ENCODE assay signal across 1 cellular context in genomic region chr21:32768530-32768929, GRCh38.
TF ChIP-seq lines count a peak whose summit lies in the region.

No MANE protein-coding gene starts in this region.

TF ChIP-seq in HEK293, 187 proteins besides CTCF, POLR2A, EP300 and RAD21 (continued from another document and continues in another):
- no peak for TF ChIP-seq PRDM2 (tag by site-specific recombination; IDR thresholded peaks at IDR 0.05; ENCODE audit: borderline replicate concordance)
- no peak for TF ChIP-seq MYNN (tag by site-specific recombination; IDR thresholded peaks at IDR 0.05; ENCODE audit: borderline replicate concordance)
- no peak for TF ChIP-seq ZNF248 (tag by site-specific recombination; IDR thresholded peaks at IDR 0.05)
- no peak for TF ChIP-seq ZNF626 (tag by site-specific recombination; IDR thresholded peaks at IDR 0.05)
- TF ChIP-seq ZNF221 (tag by site-specific recombination; IDR thresholded peaks at IDR 0.05; ENCODE audit: borderline replicate concordance) = no peak
- 0 out of 2 replicates have a peak, but pooled peaks have one; percentile 42 for TF ChIP-seq ZEB2 (tag by site-specific recombination; IDR thresholded peaks at IDR 0.05)
- no peak; the same call in 1 of the 2 replicates for TF ChIP-seq ZNF843 (tag by site-specific recombination; IDR thresholded peaks at IDR 0.05)
- no peak for TF ChIP-seq ZBTB6 (tag by site-specific recombination; IDR thresholded peaks at IDR 0.05)
- no peak for TF ChIP-seq ZNF610 (tag by site-specific recombination; IDR thresholded peaks at IDR 0.05; ENCODE audit: borderline replicate concordance)
- no peak for TF ChIP-seq ZNF280C (tag by site-specific recombination; IDR thresholded peaks at IDR 0.05)
- TF ChIP-seq ZBTB44 (tag by site-specific recombination; IDR thresholded peaks at IDR 0.05) = no peak
- no peak for TF ChIP-seq ZBTB26 (tag by site-specific recombination; optimal IDR thresholded peaks at IDR 0.05)
- no peak for TF ChIP-seq YY1 (tag by site-specific recombination; IDR thresholded peaks at IDR 0.05)
- no peak for TF ChIP-seq ZNF544 (tag by site-specific recombination; IDR thresholded peaks at IDR 0.05)
- no peak for TF ChIP-seq ZNF596 (tag by site-specific recombination; IDR thresholded peaks at IDR 0.05)
- TF ChIP-seq KLF17 (tag by site-specific recombination; IDR thresholded peaks at IDR 0.05) = no peak
- no peak for TF ChIP-seq KLF9 (tag by site-specific recombination; IDR thresholded peaks at IDR 0.05; ENCODE audit: low read depth)
- no peak for TF ChIP-seq ZNF121 (tag by site-specific recombination; IDR thresholded peaks at IDR 0.05)
- TF ChIP-seq ZSCAN4 (tag by site-specific recombination; IDR thresholded peaks at IDR 0.05) = no peak
- no peak for TF ChIP-seq ZNF274 (IDR thresholded peaks at IDR 0.05; ENCODE audit: low read length)
- TF ChIP-seq ZNF274 (tag by site-specific recombination; IDR thresholded peaks at IDR 0.05; ENCODE audit: borderline replicate concordance) = no peak
- TF ChIP-seq ZNF394 (tag by site-specific recombination; IDR thresholded peaks at IDR 0.05; ENCODE audit: borderline replicate concordance) = no peak
- peak; percentile 94 for TF ChIP-seq OSR2 (tag by site-specific recombination; IDR thresholded peaks at IDR 0.05)
- no peak for TF ChIP-seq ZBTB20 (tag by site-specific recombination; IDR thresholded peaks at IDR 0.05)
- no peak for TF ChIP-seq ZNF266 (tag by site-specific recombination; IDR thresholded peaks at IDR 0.05; ENCODE audit: low read depth)
- no peak for TF ChIP-seq ZNF362 (tag by site-specific recombination; IDR thresholded peaks at IDR 0.05)
- no peak for TF ChIP-seq SALL2 (tag by site-specific recombination; IDR thresholded peaks at IDR 0.05; ENCODE audit: borderline replicate concordance)
- no peak for TF ChIP-seq ZNF664 (tag by site-specific recombination; IDR thresholded peaks at IDR 0.05)
- 0 out of 2 replicates have a peak, but pooled peaks have one; percentile 3 for TF ChIP-seq ZNF292 (tag by site-specific recombination; IDR thresholded peaks at IDR 0.05; ENCODE audit: borderline replicate concordance, low read depth)
- TF ChIP-seq ZNF76 (tag by site-specific recombination; IDR thresholded peaks at IDR 0.05; ENCODE audit: borderline replicate concordance, low read depth) = no peak
- 0 out of 2 replicates have a peak, but pooled peaks have one; percentile 7 for TF ChIP-seq IKZF3 (tag by site-specific recombination; IDR thresholded peaks at IDR 0.05)
- TF ChIP-seq ZNF529 (tag by site-specific recombination; IDR thresholded peaks at IDR 0.05; ENCODE audit: insufficient replicate concordance) = peak; percentile 44
- TF ChIP-seq ZNF423 (tag by site-specific recombination; IDR thresholded peaks at IDR 0.05) = no peak
- TF ChIP-seq SP3 (tag by site-specific recombination; IDR thresholded peaks at IDR 0.05) = no peak
- no peak for TF ChIP-seq ZNF280D (tag by site-specific recombination; IDR thresholded peaks at IDR 0.05)
- no peak for TF ChIP-seq ZNF670 (tag by site-specific recombination; IDR thresholded peaks at IDR 0.05; ENCODE audit: low read depth)
- no peak for TF ChIP-seq ZNF157 (tag by site-specific recombination; IDR thresholded peaks at IDR 0.05)
- TF ChIP-seq ZNF184 (tag by site-specific recombination; IDR thresholded peaks at IDR 0.05) = no peak
- TF ChIP-seq ZNF510 (tag by site-specific recombination; IDR thresholded peaks at IDR 0.05; ENCODE audit: insufficient replicate concordance) = no peak
- no peak for TF ChIP-seq ZNF366 (tag by site-specific recombination; conservative IDR thresholded peaks at IDR 0.05)
- no peak; the same call in 1 of the 2 replicates for TF ChIP-seq ZNF239 (tag by site-specific recombination; IDR thresholded peaks at IDR 0.05)
- no peak for TF ChIP-seq ZNF639 (tag by site-specific recombination; IDR thresholded peaks at IDR 0.05)
